ENCODE assay signal across 13 cellular contexts in the genomic region with DNA sequence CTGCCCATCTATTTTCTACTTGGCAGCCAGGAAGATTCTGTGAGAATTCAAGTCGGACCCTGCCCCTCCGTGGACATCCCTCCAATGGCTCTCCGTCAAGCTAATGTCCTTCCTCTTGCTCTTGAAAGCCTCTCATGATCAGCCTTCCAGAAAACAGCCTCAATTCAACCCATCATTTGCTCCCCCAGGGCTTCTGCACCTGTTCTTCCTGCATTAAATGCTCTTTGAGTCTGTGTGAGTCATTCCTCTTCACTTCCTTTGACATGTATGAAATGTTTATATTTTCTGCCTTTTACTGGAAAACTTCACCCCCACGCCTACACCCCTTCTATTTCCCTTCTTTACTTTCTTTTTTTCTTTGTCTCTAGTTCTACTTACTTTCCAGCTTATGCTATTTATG.
"Had no signal": no experiment of that assay in that cellular context is flagged by ENCODE, and none has a peak within 500 bp of the region (broad histone marks: within the 10 kb centered on the region; RNA-seq: fewer than 3 reads in every experiment).

No MANE protein-coding gene starts in this region.

- H3K27ac ChIP-seq: heart left ventricle, suprapubic skin, upper lobe of left lung had no signal

- H3K4me1 ChIP-seq: heart left ventricle, suprapubic skin, upper lobe of left lung had no signal

- FAIRE-seq: bronchial epithelial cell, colon had no signal

- H3K9me3 ChIP-seq: heart left ventricle, suprapubic skin, upper lobe of left lung had no signal

- H3K27me3 ChIP-seq: heart left ventricle, suprapubic skin, upper lobe of left lung had no signal

- DNase-seq: activated CD4-positive, alpha-beta memory T cell treated with anti-CD3 and anti-CD28 coated beads for 36 hours; activated CD4-positive, alpha-beta T cell treated with anti-CD3 and anti-CD28 coated beads for 1 hour; activated naive CD8-positive, alpha-beta T cell treated with anti-CD3 and anti-CD28 coated beads, Interleukin-2, amount 10 ng/mL, durations not matched to agents 7 days and 5 days; anterior cingulate cortex; foreskin melanocyte; heart left ventricle; nephron progenitor cell; stimulated activated CD4-positive, alpha-beta T cell treated with anti-CD3 and anti-CD28 coated beads, Interleukin-2, amount 100 ng/mL, for 48 hours; stimulated activated naive CD8-positive, alpha-beta T cell treated with anti-CD3 and anti-CD28 coated beads, Interleukin-15, Interleukin-2, amounts not matched to agents 100 U/mL and 50 U/mL, for 24 hours; upper lobe of left lung had no signal

- H3K36me3 ChIP-seq: heart left ventricle, suprapubic skin, upper lobe of left lung had no signal

- ATAC-seq: heart left ventricle; stimulated activated naive CD8-positive, alpha-beta T cell treated with anti-CD3 and anti-CD28 coated beads, Interleukin-15, Interleukin-2, amounts not matched to agents 100 U/mL and 50 U/mL, for 24 hours had no signal

- H3K4me3 ChIP-seq: heart left ventricle, suprapubic skin, upper lobe of left lung had no signal
